1 cellular context compared by ENCODE assay signal in genomic region chr12:75690556-75690955, GRCh38.
TF ChIP-seq lines count a peak whose summit lies in the region.

No MANE protein-coding gene starts in this region.

TF ChIP-seq in IMR-90, 13 proteins besides CTCF, POLR2A, EP300 and RAD21:
- TF ChIP-seq MAFK (IDR thresholded peaks at IDR 0.05; ENCODE audit: low read depth, low read length) (peak; percentile 74), RCOR1 (IDR thresholded peaks at IDR 0.05; ENCODE audit: insufficient replicate concordance, low read length) (no peak), MAZ (IDR thresholded peaks at IDR 0.05; ENCODE audit: borderline replicate concordance, low read depth, low read length) (no peak), CEBPB (IDR thresholded peaks at IDR 0.05; ENCODE audit: low read depth, low read length) (peak; percentile 83), CHD1 (IDR thresholded peaks at IDR 0.05; ENCODE audit: low read depth, low read length) (no peak), NFE2L2 (IDR thresholded peaks at IDR 0.05; ENCODE audit: low read depth, low read length) (peak; percentile 93), ELK1 (IDR thresholded peaks at IDR 0.05; ENCODE audit: borderline replicate concordance, low read depth, low read length) (no peak), FOS (IDR thresholded peaks at IDR 0.05; ENCODE audit: low read depth, low read length) (peak; percentile 97), BHLHE40 (IDR thresholded peaks at IDR 0.05; ENCODE audit: low read depth, low read length) (peak; percentile 20; the same call in 1 of the 2 replicates), MXI1 (IDR thresholded peaks at IDR 0.05; ENCODE audit: borderline replicate concordance, low read depth, low read length) (peak; percentile 81; the same call in 1 of the 2 replicates), RFX5 (IDR thresholded peaks at IDR 0.05; ENCODE audit: low read depth, low read length) (no peak), SMC3 (IDR thresholded peaks at IDR 0.05; ENCODE audit: low read depth, low read length) (0 out of 2 replicates have a peak, but pooled peaks have one; percentile 20)
